ENCODE assay signal across 1 cellular context in genomic region chr9:40939201-40939887, GRCh38.
TF ChIP-seq lines count a peak whose summit lies in the region.
"Not testable (repeated sequence)": the region's sequence is repeated elsewhere in the genome, so short reads cannot be mapped to it uniquely, and the experiment has no call there.

No MANE protein-coding gene starts in this region.

TF ChIP-seq in K562, 482 proteins besides CTCF, POLR2A, EP300 and RAD21 (continued from another document and continues in another):
- TF ChIP-seq RBBP5 (IDR thresholded peaks at IDR 0.05; ENCODE audit: borderline replicate concordance, insufficient read depth, low read length, poor library complexity, severe bottlenecking) (peak; percentile 58), NEUROD1 (IDR thresholded peaks at IDR 0.05; ENCODE audit: borderline replicate concordance, low read depth, low read length, partially characterized antibody) (peak; percentile 55), KLF16 (IDR thresholded peaks at IDR 0.05) (peak; percentile 96), ILF3 (IDR thresholded peaks at IDR 0.05; ENCODE audit: borderline replicate concordance) (peak; percentile 64; the same call in 1 of the 2 replicates), NR2C1 (IDR thresholded peaks at IDR 0.05) (0 out of 2 replicates have a peak, but pooled peaks have one; percentile 16), NR2C1 (tag; IDR thresholded peaks at IDR 0.05) (peak; percentile 65), MYC (CRISPR knock-in tag; IDR thresholded peaks at IDR 0.05; ENCODE audit: borderline replicate concordance, low read depth) (0 out of 2 replicates have a peak, but pooled peaks have one; percentile 23), ZNF644 (tag; IDR thresholded peaks at IDR 0.05; ENCODE audit: low read depth) (peak; percentile 89), MAZ (CRISPR knock-in tag; conservative IDR thresholded peaks at IDR 0.05 in 1 of 2, IDR thresholded peaks at IDR 0.05 in 1 of 2) (peak in 1 of 2 experiments; percentile 85; a peak in 2 of 4 replicates), NCOA2 (IDR thresholded peaks at IDR 0.05; ENCODE audit: partially characterized antibody in 2 of 2) (peak; percentile 90 to 95), VEZF1 (CRISPR knock-in tag; IDR thresholded peaks at IDR 0.05) (peak; percentile 59; the same call in 1 of the 2 replicates), CREM (IDR thresholded peaks at IDR 0.05; ENCODE audit: low read depth) (peak; percentile 79), CXXC5 (CRISPR knock-in tag; IDR thresholded peaks at IDR 0.05) (peak; percentile 100), ZBTB9 (CRISPR knock-in tag; IDR thresholded peaks at IDR 0.05) (peak; percentile 89), TARDBP (IDR thresholded peaks at IDR 0.05) (peak; percentile 96), E2F3 (CRISPR knock-in tag; IDR thresholded peaks at IDR 0.05) (peak; percentile 67; the same call in 1 of the 2 replicates), AFF1 (IDR thresholded peaks at IDR 0.05; ENCODE audit: low read depth in 1 of 2, partially characterized antibody in 2 of 2) (peak; percentile 54 to 89), TCF3 (CRISPR knock-in tag; IDR thresholded peaks at IDR 0.05) (peak; percentile 99), TEAD2 (tag; IDR thresholded peaks at IDR 0.05) (peak; percentile 77), MTA1 (IDR thresholded peaks at IDR 0.05; ENCODE audit: borderline replicate concordance) (peak; percentile 92), NRF1 (conservative IDR thresholded peaks at IDR 0.05 in 1 of 2, IDR thresholded peaks at IDR 0.05 in 1 of 2) (peak; percentile 49 to 59), GATAD2B (IDR thresholded peaks at IDR 0.05; ENCODE audit: borderline replicate concordance) (peak; percentile 57), CREB1 (IDR thresholded peaks at IDR 0.05) (peak; percentile 33; the same call in 1 of the 2 replicates), TFAP4 (CRISPR knock-in tag; IDR thresholded peaks at IDR 0.05; ENCODE audit: borderline replicate concordance) (peak; percentile 33; the same call in 1 of the 2 replicates), MTA2 (IDR thresholded peaks at IDR 0.05; ENCODE audit: low read depth) (peak; percentile 99), ZNF318 (IDR thresholded peaks at IDR 0.05; ENCODE audit: borderline replicate concordance in 1 of 2, low read depth in 1 of 2) (peak in 1 of 2 experiments; percentile 76; a peak in 1 of 4 replicates), ZNF263 (CRISPR knock-in tag; IDR thresholded peaks at IDR 0.05; ENCODE audit: borderline replicate concordance) (0 out of 2 replicates have a peak, but pooled peaks have one; percentile 21), JUN (IDR thresholded peaks at IDR 0.05; ENCODE audit: borderline replicate concordance, low read depth, low read length) (0 out of 2 replicates have a peak, but pooled peaks have one; percentile 17), HNRNPLL (IDR thresholded peaks at IDR 0.05; ENCODE audit: low read depth, low read length, poor library complexity, severe bottlenecking) (peak; percentile 52), PBX2 (tag; conservative IDR thresholded peaks at IDR 0.05; ENCODE audit: low read depth) (peak; percentile 70), ZNF639 (CRISPR knock-in tag; conservative IDR thresholded peaks at IDR 0.05 in 1 of 2, IDR thresholded peaks at IDR 0.05 in 1 of 2) (peak in 1 of 2 experiments; percentile 75; a peak in 2 of 4 replicates), HES1 (IDR thresholded peaks at IDR 0.05; ENCODE audit: low read depth) (peak; percentile 88), ARNT (IDR thresholded peaks at IDR 0.05) (peak; percentile 95 to 97)
- not testable (repeated sequence) for TF ChIP-seq MYC (IDR thresholded peaks at IDR 0.05; ENCODE audit: low read depth, low read length); CREB1 (CRISPR knock-in tag; IDR thresholded peaks at IDR 0.05); JUN (CRISPR knock-in tag; IDR thresholded peaks at IDR 0.05; ENCODE audit: borderline replicate concordance); PBX2 (CRISPR knock-in tag; IDR thresholded peaks at IDR 0.05; ENCODE audit: low read depth)
